Comparison of ENCODE assay signal across 1 cellular context in the genomic region with DNA sequence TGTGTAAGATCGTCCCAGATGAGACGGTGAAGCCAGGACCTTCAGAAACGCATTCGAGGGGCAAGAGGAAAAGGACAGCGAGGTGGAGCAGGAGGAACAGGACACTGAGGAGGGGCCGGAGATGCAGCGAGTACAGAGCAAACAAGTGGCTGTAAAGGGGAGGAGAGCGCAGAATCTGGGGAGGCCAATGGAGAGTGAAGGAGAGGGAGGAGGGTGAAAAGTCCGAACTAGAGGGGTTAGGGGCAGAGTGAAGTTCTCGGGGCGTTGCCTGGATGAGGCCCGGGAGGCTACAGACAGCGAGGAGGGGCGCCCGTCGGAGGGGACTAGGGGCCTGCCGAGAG.
TF ChIP-seq lines count a peak whose summit lies in the region.

No MANE protein-coding gene starts in this region.

TF ChIP-seq in HCT116, 20 proteins besides CTCF, POLR2A, EP300 and RAD21 (continued from another document):
- no peak for TF ChIP-seq ZNF274 (IDR thresholded peaks at IDR 0.05; ENCODE audit: low read depth, low read length)
- TF ChIP-seq CBX3 (IDR thresholded peaks at IDR 0.05; ENCODE audit: low read depth) = no peak
